8 cellular contexts compared by ENCODE assay signal in the genomic region with DNA sequence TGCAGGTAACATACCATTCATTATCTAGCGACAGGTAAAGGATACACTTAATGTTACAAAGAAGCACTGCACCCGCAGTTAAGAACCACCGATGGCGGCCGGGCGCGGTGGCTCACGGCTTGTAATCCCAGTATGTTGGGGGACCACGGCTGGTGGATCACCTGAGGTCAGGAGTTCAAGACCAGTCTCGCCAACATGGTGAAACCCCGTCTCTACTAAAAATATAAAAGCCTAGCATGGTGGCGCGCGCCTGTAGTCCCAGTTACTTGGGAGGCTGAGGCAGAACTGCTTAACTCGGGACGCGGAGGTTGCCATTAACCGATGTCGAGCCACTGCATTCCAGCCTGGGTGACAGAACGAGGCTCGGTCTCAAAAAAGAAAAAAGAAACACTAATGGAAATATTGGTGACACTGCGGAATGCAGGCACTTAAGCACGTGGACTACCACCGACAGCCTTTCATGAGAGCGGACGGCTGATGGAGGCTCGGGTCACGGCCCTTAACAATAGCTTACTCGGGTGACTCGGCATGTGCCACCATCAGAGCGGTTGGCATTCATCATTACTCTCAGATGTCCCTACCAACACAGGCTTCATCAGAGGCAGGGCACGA. TPM values are rescaled to one million over a fixed set of nuclear protein-coding genes. Genes with fewer than 3 reads are reported as not detected.
A peak's percentile ranks its signal among the peaks of the same experiment; 100 is the strongest.
DNase-seq lines count a peak whose midpoint lies in the region; ATAC-seq, FAIRE-seq and TF ChIP-seq lines count a peak whose summit lies in the region.

No MANE protein-coding gene starts in this region.

- H3K4me3 ChIP-seq in A549 (peak overlapping the region; percentile 97), hepatocyte (peak overlapping the region; percentile 43), smooth muscle cell (peak overlapping the region; percentile 65)

- H3K9me2 ChIP-seq in hepatocyte (replicated peaks; ENCODE audit: insufficient read depth): no peaks in the 10 kb centered on the region

- peak overlapping the region; percentile 93 for H3K4me3 Mint-ChIP-seq in activated naive CD4-positive, alpha-beta T cell treated with anti-CD3 and anti-CD28 coated beads, Interleukin-2, amount 10 ng/mL, durations not matched to agents 7 days and 5 days

- H3K27me3 ChIP-seq in hepatocyte (no peaks in the 10 kb centered on the region), smooth muscle cell (ENCODE audit: low read depth) (no peaks in the 10 kb centered on the region)

- H4K20me1 ChIP-seq in hepatocyte (ENCODE audit: insufficient read depth, poor library complexity, severe bottlenecking): peaks cover 26% of the 10 kb centered on the region
- peaks cover 51% of the 10 kb centered on the region for H4K20me1 ChIP-seq in smooth muscle cell (ENCODE audit: low read depth)

- peak overlapping the region; percentile 55 for H3K9ac ChIP-seq in smooth muscle cell (ENCODE audit: low read depth)

- H3K9me3 Mint-ChIP-seq in activated naive CD4-positive, alpha-beta T cell treated with anti-CD3 and anti-CD28 coated beads, Interleukin-2, amount 10 ng/mL, durations not matched to agents 7 days and 5 days: no peaks in the 10 kb centered on the region

- H3K4me2 ChIP-seq in A549 (peak overlapping the region; percentile 78), hepatocyte (peak overlapping the region; percentile 88), smooth muscle cell (peak overlapping the region; percentile 90)

- CTCF ChIA-PET in A549 (lab: Yijun Ruan, JAX): interaction anchor here (1.1 kb wide), 1 partner anchor 447 kb away, joined by 3 read pairs; no protein-coding TSS in a partner anchor
- CTCF ChIA-PET in activated naive CD4-positive, alpha-beta T cell treated with anti-CD3 and anti-CD28 coated beads, Interleukin-2, amount 10 ng/mL, durations not matched to agents 7 days and 5 days (lab: Charles Lee): no interaction called here

- peaks cover 55% of the 10 kb centered on the region for H3K36me3 Mint-ChIP-seq in activated naive CD4-positive, alpha-beta T cell treated with anti-CD3 and anti-CD28 coated beads, Interleukin-2, amount 10 ng/mL, durations not matched to agents 7 days and 5 days

- peaks cover 5% of the 10 kb centered on the region for H3K36me3 ChIP-seq in hepatocyte (replicated peaks; ENCODE audit: insufficient read depth, low read depth)
- H3K36me3 ChIP-seq in smooth muscle cell (ENCODE audit: low read depth): peaks cover 23% of the 10 kb centered on the region

- peak overlapping the region; percentile 96 for H3K27ac Mint-ChIP-seq in activated naive CD4-positive, alpha-beta T cell treated with anti-CD3 and anti-CD28 coated beads, Interleukin-2, amount 10 ng/mL, durations not matched to agents 7 days and 5 days

- H2AFZ ChIP-seq in hepatocyte: peak overlapping the region; percentile 18
- H2AFZ ChIP-seq in smooth muscle cell (ENCODE audit: low read depth): no peak overlapping the region

- H3K79me2 ChIP-seq in hepatocyte (peaks cover 33% of the 10 kb centered on the region), smooth muscle cell (ENCODE audit: low read depth) (peaks cover 38% of the 10 kb centered on the region)

- ATAC-seq in A549 (no peak; a peak in 2 of 6 replicates), HG02610 (IDR thresholded peaks at IDR 0.05; ENCODE audit: unreplicated experiment) (peak; percentile 2), HG03025 (IDR thresholded peaks at IDR 0.05; ENCODE audit: low FRiP score, unreplicated experiment) (no peak)

- peaks cover 40% of the 10 kb centered on the region for H3F3A ChIP-seq in smooth muscle cell (ENCODE audit: low read depth)

- peaks cover 69% of the 10 kb centered on the region for H3K4me1 Mint-ChIP-seq in activated naive CD4-positive, alpha-beta T cell treated with anti-CD3 and anti-CD28 coated beads, Interleukin-2, amount 10 ng/mL, durations not matched to agents 7 days and 5 days

- H3K9me3 ChIP-seq in A549: no peaks in the 10 kb centered on the region
- H3K9me3 ChIP-seq in hepatocyte (ENCODE audit: low read depth): no peaks in the 10 kb centered on the region
- H3K9me3 ChIP-seq in smooth muscle cell (replicated peaks; ENCODE audit: low read depth): no peaks in the 10 kb centered on the region

- DNase-seq in A549 (ENCODE audit: low read depth in 1 of 2, low spot score in 1 of 2) (no peak), hepatocyte (ENCODE audit: low spot score) (no peak), smooth muscle cell (lab: John Stamatoyannopoulos, UW; ENCODE audit: unreplicated experiment) (no peak), NCI-H2227 (lab: John Stamatoyannopoulos, UW; ENCODE audit: unreplicated experiment) (no peak), superior temporal gyrus (ENCODE audit: extremely low spot score) (no peak)
- peak; percentile 42 for DNase-seq in activated naive CD4-positive, alpha-beta T cell treated with anti-CD3 and anti-CD28 coated beads, Interleukin-2, amount 10 ng/mL, durations not matched to agents 7 days and 5 days

- TF ChIP-seq CTCF in A549 (IDR thresholded peaks at IDR 0.05): no peak
- TF ChIP-seq CTCF in hepatocyte (IDR thresholded peaks at IDR 0.05; ENCODE audit: poor library complexity): no peak
- TF ChIP-seq CTCF in smooth muscle cell (IDR thresholded peaks at IDR 0.05; ENCODE audit: borderline replicate concordance, insufficient read depth, poor library complexity, severe bottlenecking): no peak

- no peak for TF ChIP-seq RAD21 in A549 (conservative IDR thresholded peaks at IDR 0.05 in 1 of 2, IDR thresholded peaks at IDR 0.05 in 1 of 2)

- no peak for TF ChIP-seq POLR2A in A549 (IDR thresholded peaks at IDR 0.05; ENCODE audit: low read length)

- H3K27me3 Mint-ChIP-seq in activated naive CD4-positive, alpha-beta T cell treated with anti-CD3 and anti-CD28 coated beads, Interleukin-2, amount 10 ng/mL, durations not matched to agents 7 days and 5 days: no peaks in the 10 kb centered on the region

- H3K4me1 ChIP-seq in A549: peaks cover 30% of the 10 kb centered on the region
- H3K4me1 ChIP-seq in hepatocyte (ENCODE audit: insufficient read depth): peaks cover 12% of the 10 kb centered on the region
- H3K4me1 ChIP-seq in smooth muscle cell (ENCODE audit: low read depth): peaks cover 32% of the 10 kb centered on the region

- H3K27ac ChIP-seq in A549 (peak overlapping the region; percentile 96 to 97), hepatocyte (peak overlapping the region; percentile 80), smooth muscle cell (ENCODE audit: low read depth) (peak overlapping the region; percentile 62)

- no peak for TF ChIP-seq EP300 in A549 (IDR thresholded peaks at IDR 0.05)

- no peak for FAIRE-seq in A549 (lab: Jason Lieb, UNC)

- POLR2A ChIA-PET in A549 (lab: Yijun Ruan, JAX): interaction anchor here (0.6 to 2.6 kb wide), 8 partner anchors 15 to 1122 kb away, joined by 3 to 26 read pairs (median 4); partner anchors contain the start of genes CENPL, DARS2 and RC3H1

- WGBS in A549 (ENCODE audit: missing lambda C conversion rate): 2% methylated on average over 32 of the region's 32 CpGs
- WGBS in hepatocyte (ENCODE audit: low lambda C conversion rate, missing lambda C conversion rate): 1% methylated on average over 32 of the region's 32 CpGs
- WGBS in smooth muscle cell (ENCODE audit: low lambda C conversion rate): 2% methylated on average over 32 of the region's 32 CpGs

RNA-seq across cellular contexts. Expression of gene GAS5, which starts 0.5 kb away (rescaled TPM):
- polyA plus RNA-seq in A549 (2011; rRNA removed) (1,735 and 1,903 TPM in 2 replicates), A549 (2017; fragmentation: RNase III; extraction: RNeasy Plus Mini Kit Qiagen cat#74134 plus additional on column Dnase treatment) (376 to 421 TPM (median 410 TPM) in 3 replicates), hepatocyte (162 and 174 TPM in 2 replicates), smooth muscle cell (104 and 156 TPM in 2 replicates)
- polyA plus RNA-seq in A549 (2012; cell fraction: cytosol; rRNA removed): 363 and 466 TPM in 2 replicates
- polyA plus RNA-seq in A549 (2012; cell fraction: nucleus; rRNA removed): 357 and 566 TPM in 2 replicates
- 384 and 446 TPM in 2 replicates for polyA minus RNA-seq in A549 (2011; rRNA and poly(A)+ RNA removed)
- total RNA-seq in hepatocyte (495 and 553 TPM in 2 replicates), smooth muscle cell (206 and 276 TPM in 2 replicates)

RNA-seq across cellular contexts. Expression of gene ZBTB37, which starts 0.9 kb away (rescaled TPM):
- polyA plus RNA-seq in A549 (2011; rRNA removed) (3.0 TPM in 2 replicates), A549 (2017; fragmentation: RNase III; extraction: RNeasy Plus Mini Kit Qiagen cat#74134 plus additional on column Dnase treatment) (1.0 to 1.3 TPM (median 1.1 TPM) in 3 replicates), hepatocyte (0.99 and 1.0 TPM in 2 replicates), smooth muscle cell (0.77 and 0.98 TPM in 2 replicates)
- 0.33 and 0.60 TPM in 2 replicates for polyA plus RNA-seq in A549 (2012; cell fraction: cytosol; rRNA removed)
- polyA plus RNA-seq in A549 (2012; cell fraction: nucleus; rRNA removed): 0.52 and 0.72 TPM in 2 replicates
- 13.4 and 15.1 TPM in 2 replicates for polyA minus RNA-seq in A549 (2011; rRNA and poly(A)+ RNA removed)
- total RNA-seq in hepatocyte (9.2 and 9.3 TPM in 2 replicates), smooth muscle cell (6.6 and 9.1 TPM in 2 replicates)

RNA-seq across cellular contexts. Expression of gene CENPL, which starts 42.6 kb away (rescaled TPM):
- polyA plus RNA-seq in A549 (2011; rRNA removed) (15.6 and 20.2 TPM in 2 replicates), A549 (2017; fragmentation: RNase III; extraction: RNeasy Plus Mini Kit Qiagen cat#74134 plus additional on column Dnase treatment) (10.8 to 12.5 TPM (median 11.3 TPM) in 3 replicates), hepatocyte (4.2 and 5.8 TPM in 2 replicates), smooth muscle cell (3.5 and 6.1 TPM in 2 replicates)
- polyA plus RNA-seq in A549 (2012; cell fraction: cytosol; rRNA removed): 5.8 and 6.4 TPM in 2 replicates
- polyA plus RNA-seq in A549 (2012; cell fraction: nucleus; rRNA removed): 2.6 and 3.2 TPM in 2 replicates
- 12.7 and 15.4 TPM in 2 replicates for polyA minus RNA-seq in A549 (2011; rRNA and poly(A)+ RNA removed)
- total RNA-seq in hepatocyte (6.1 and 8.4 TPM in 2 replicates), smooth muscle cell (14.6 and 15.6 TPM in 2 replicates)

RNA-seq across cellular contexts. Expression of gene DARS2, which starts 42.8 kb away (rescaled TPM):
- polyA plus RNA-seq in A549 (2011; rRNA removed) (67.0 and 70.4 TPM in 2 replicates), A549 (2017; fragmentation: RNase III; extraction: RNeasy Plus Mini Kit Qiagen cat#74134 plus additional on column Dnase treatment) (42.9 to 43.3 TPM (median 43.1 TPM) in 3 replicates), hepatocyte (9.5 and 13.1 TPM in 2 replicates), smooth muscle cell (7.7 and 10.1 TPM in 2 replicates)
- polyA plus RNA-seq in A549 (2012; cell fraction: cytosol; rRNA removed): 25.1 and 26.1 TPM in 2 replicates
- polyA plus RNA-seq in A549 (2012; cell fraction: nucleus; rRNA removed): 19.9 and 31.3 TPM in 2 replicates
- polyA minus RNA-seq in A549 (2011; rRNA and poly(A)+ RNA removed): 50.1 and 53.4 TPM in 2 replicates
- total RNA-seq in hepatocyte (17.4 and 17.7 TPM in 2 replicates), smooth muscle cell (16.9 and 19.3 TPM in 2 replicates)

RNA-seq across cellular contexts. Expression of gene SERPINC1, which starts 49.9 kb away (rescaled TPM):
- polyA plus RNA-seq in A549 (2011; rRNA removed) (0.13 and 0.15 TPM in 2 replicates), A549 (2017; fragmentation: RNase III; extraction: RNeasy Plus Mini Kit Qiagen cat#74134 plus additional on column Dnase treatment) (0.05 to 0.13 TPM (median 0.05 TPM) in 3 replicates), hepatocyte (53.5 and 85.4 TPM in 2 replicates), smooth muscle cell (0.56 TPM in 1 of 2 replicates, not detected in the other)
- polyA plus RNA-seq in A549 (2012; cell fraction: cytosol; rRNA removed): 0.04 and 0.05 TPM in 2 replicates
- polyA plus RNA-seq in A549 (2012; cell fraction: nucleus; rRNA removed): 0.20 TPM in 1 of 2 replicates, not detected in the other
- not detected in 2 replicates for polyA minus RNA-seq in A549 (2011; rRNA and poly(A)+ RNA removed)
- total RNA-seq in hepatocyte (123 and 125 TPM in 2 replicates), smooth muscle cell (0.49 and 0.63 TPM in 2 replicates)

Comparison
In these comparisons a context has a peak if more than half of its experiments do, and no peak if none do; other contexts are left out.
1. H3K4me3 ChIP-seq: peak in every context shown above with its lines; median percentile 97 in A549; 65 in smooth muscle cell; 43 in hepatocyte.